ENCODE assay signal across 13 cellular contexts in genomic region chr9:126223798-126224531, GRCh38.
DNase-seq lines count a peak whose midpoint lies in the region; ATAC-seq and TF ChIP-seq lines count a peak whose summit lies in the region.
"Had no signal": no experiment of that assay in that cellular context is flagged by ENCODE, and none has a peak within 500 bp of the region (broad histone marks: within the 10 kb centered on the region; RNA-seq: fewer than 3 reads in every experiment).

No MANE protein-coding gene starts in this region.

- no peak overlapping the region for H3K23ac ChIP-seq in H9 (ENCODE audit: insufficient read length, low read depth, low read length)

- no peak for TF ChIP-seq POLR2A in vagina (IDR thresholded peaks at IDR 0.05)

- no peak overlapping the region for H4K8ac ChIP-seq in H9 (replicated peaks; ENCODE audit: insufficient read length, low read depth, low read length)

- no peak for TF ChIP-seq CTCF in H9 (conservative IDR thresholded peaks at IDR 0.05)
- TF ChIP-seq CTCF in lung (IDR thresholded peaks at IDR 0.05; ENCODE audit: control extremely low read depth, extremely low read depth) = no peak
- no peak for TF ChIP-seq CTCF in vagina (IDR thresholded peaks at IDR 0.05)

- H2BK120ac ChIP-seq in H9 (ENCODE audit: low read depth, low read length, poor library complexity, severe bottlenecking) = no peak overlapping the region

- peak overlapping the region; percentile 62; the same call in 1 of the 2 replicates for H3K9ac ChIP-seq in BLaER1
- no peak overlapping the region for H3K9ac ChIP-seq in H9 (ENCODE audit: extremely low read depth, insufficient read length, low read length)

- DNase-seq in H9 (peak; percentile 10), lung (ENCODE audit: low spot score) (peak; percentile 13), vagina (ENCODE audit: extremely low spot score in 2 of 2) (peak; percentile 77 to 84), OCI-M2 (lab: John Stamatoyannopoulos, UW; ENCODE audit: unreplicated experiment) (no peak)
- DNase-seq: Calu3; CD4-positive, CD25-positive, alpha-beta regulatory T cell; DMS 273 treated with DMSO at 0.1 percent for 48 hours had no signal

- intact Hi-C loops in vagina (cut with DNase I) = no loop called here

- no peak overlapping the region for H2BK20ac ChIP-seq in H9 (ENCODE audit: low read depth, low read length, poor library complexity, severe bottlenecking)

- H3K79me2 ChIP-seq in H9 (ENCODE audit: insufficient read depth, low read length) = no peaks in the 10 kb centered on the region

- no peak overlapping the region for H2BK5ac ChIP-seq in H9 (ENCODE audit: insufficient read length, low read length)

- no peak overlapping the region for H3T11ph ChIP-seq in H9 (ENCODE audit: low read length)

- no peak overlapping the region for H4K91ac ChIP-seq in H9 (ENCODE audit: insufficient read length, low read depth, low read length)

- no peak overlapping the region for H3K4ac ChIP-seq in H9 (ENCODE audit: low read depth, low read length)

- peaks cover 21% of the 10 kb centered on the region for H3K27me3 Mint-ChIP-seq in H9 (ENCODE audit: low read depth)

- H3K9me3 ChIP-seq in BLaER1 = peaks cover 10% of the 10 kb centered on the region
- no peaks in the 10 kb centered on the region for H3K9me3 ChIP-seq in H9 (ENCODE audit: control insufficient read depth, low read depth, low read length)
- H3K9me3 ChIP-seq in lung (ENCODE audit: control insufficient read depth in 2 of 2, insufficient read depth in 1 of 2, low read length in 1 of 2) = peaks cover 0 to 8% of the 10 kb centered on the region in 2 donors
- H3K9me3 ChIP-seq in vagina = no peaks in the 10 kb centered on the region
- H3K9me3 ChIP-seq: HAP-1 had no signal

- no peak overlapping the region for H3K56ac ChIP-seq in H9 (ENCODE audit: insufficient read length, low read depth, low read length)

- H3K4me2 ChIP-seq in BLaER1 (peak overlapping the region; percentile 94), H9 (ENCODE audit: insufficient read depth, insufficient read length, low read length) (no peak overlapping the region)
- H3K4me2 ChIP-seq: A549 had no signal

- H3K36me3 ChIP-seq in BLaER1 = no peaks in the 10 kb centered on the region
- no peaks in the 10 kb centered on the region for H3K36me3 ChIP-seq in lung (ENCODE audit: control insufficient read depth in 2 of 2, insufficient read depth in 2 of 2, low read length in 2 of 2)
- no peaks in the 10 kb centered on the region for H3K36me3 ChIP-seq in vagina
- H3K36me3 ChIP-seq: HAP-1 had no signal

- no peak overlapping the region for H2BK12ac ChIP-seq in H9 (ENCODE audit: insufficient read length, low read depth, low read length)

- H3K27ac ChIP-seq in BLaER1 (peak overlapping the region; percentile 81), H9 (ENCODE audit: insufficient read length, low read depth, low read length) (no peak overlapping the region), lung (ENCODE audit: low read depth in 1 of 2, low read length in 1 of 2) (no peak overlapping the region), vagina (no peak overlapping the region)
- H3K27ac ChIP-seq: A549 had no signal

- no CpG with 5 or more reads among the region's 6 CpGs for WGBS in H9 (ENCODE audit: extremely low coverage, insufficient read length, low lambda C conversion rate)
- 84 to 94% methylated on average over 6 of the region's 6 CpGs for WGBS in lung, 2 donors

- H2AK5ac ChIP-seq in H9 (ENCODE audit: insufficient read length, low read length) = no peak overlapping the region

- H3K18ac ChIP-seq in H9 (ENCODE audit: insufficient read length, low read depth, low read length) = no peak overlapping the region

- ATAC-seq in lung (ENCODE audit: insufficient read depth, low FRiP score) = no peak
- ATAC-seq in GM18870 (IDR thresholded peaks at IDR 0.05; ENCODE audit: unreplicated experiment) = no peak
- ATAC-seq: A549, HepG2 had no signal

- no peak overlapping the region for H3K14ac ChIP-seq in H9 (ENCODE audit: insufficient read depth, low read length)

- H3K4me3 ChIP-seq in BLaER1 (peak overlapping the region; percentile 62; the same call in 1 of the 2 replicates), lung (no peak overlapping the region), vagina (no peak overlapping the region)
- H3K4me3 ChIP-seq: A549, HAP-1 had no signal

- no peak overlapping the region for H2AFZ ChIP-seq in H9 (ENCODE audit: low read length)

- H3K4me1 ChIP-seq in BLaER1 = peaks cover 90% of the 10 kb centered on the region
- H3K4me1 ChIP-seq in H9 (ENCODE audit: insufficient read depth, low read length) = no peaks in the 10 kb centered on the region
- H3K4me1 ChIP-seq in lung (ENCODE audit: control insufficient read depth in 2 of 2, insufficient read depth in 2 of 2, low read length in 2 of 2) = no peaks in the 10 kb centered on the region
- H3K4me1 ChIP-seq in vagina = peaks cover 5% of the 10 kb centered on the region
- H3K4me1 ChIP-seq: A549, HAP-1 had no signal

- H3K23me2 ChIP-seq in H9 (ENCODE audit: insufficient read length, low read depth, low read length, poor library complexity, severe bottlenecking) = no peaks in the 10 kb centered on the region

- H4K20me1 ChIP-seq in BLaER1 (no peaks in the 10 kb centered on the region), H9 (ENCODE audit: control insufficient read depth, insufficient read depth, insufficient read length) (no peaks in the 10 kb centered on the region)

- H3K79me1 ChIP-seq in H9 (ENCODE audit: insufficient read depth, low read depth, low read length, poor library complexity, severe bottlenecking) = no peaks in the 10 kb centered on the region

- H3K27ac Mint-ChIP-seq in H9 = no peak overlapping the region; a peak in 2 of 7 replicates
- H3K27ac Mint-ChIP-seq: GM23338 had no signal

- peaks cover 0 to 6% of the 10 kb centered on the region in 2 experiments; a peak in 2 of 5 replicates for H3K9me3 Mint-ChIP-seq in H9

- peaks cover 0 to 7% (median 0%) of the 10 kb centered on the region in 3 experiments; a peak in 2 of 7 replicates for H3K36me3 Mint-ChIP-seq in H9 (ENCODE audit: insufficient read depth in 1 of 3, low read depth in 3 of 3)

- H4K5ac ChIP-seq in H9 (ENCODE audit: insufficient read length, low read depth, low read length) = no peak overlapping the region

- H3K27me3 ChIP-seq in BLaER1 (no peaks in the 10 kb centered on the region), H9 (ENCODE audit: insufficient read depth, low read length) (no peaks in the 10 kb centered on the region), lung (ENCODE audit: control insufficient read depth, insufficient read depth) (no peaks in the 10 kb centered on the region), vagina (peaks cover 7% of the 10 kb centered on the region)

- H3K4me1 Mint-ChIP-seq in H9 = peaks cover 0 to 8% of the 10 kb centered on the region in 2 experiments; a peak in 2 of 4 replicates

- H3K4me3 Mint-ChIP-seq in H9 = no peak overlapping the region
- H3K4me3 Mint-ChIP-seq: CD4-positive, CD25-positive, alpha-beta regulatory T cell; GM23338 had no signal

- no peak overlapping the region for H2BK15ac ChIP-seq in H9 (ENCODE audit: low read depth, low read length)
